In genomic region chr7:32893225-32893560, GRCh38 we compare ENCODE assay signal across 8 cellular contexts. TPM values are rescaled to one million over a fixed set of nuclear protein-coding genes. Genes with fewer than 3 reads are reported as not detected.
DNase-seq lines count a peak whose midpoint lies in the region; ATAC-seq, FAIRE-seq and TF ChIP-seq lines count a peak whose summit lies in the region.

No MANE protein-coding gene starts in this region.

- H3K14ac ChIP-seq in H1 (ENCODE audit: insufficient read length), result no peak overlapping the region

- H3K4me1 ChIP-seq in DOHH2 (ENCODE audit: control insufficient read depth, low read length), result peaks cover 36% of the 10 kb centered on the region
- peaks cover 13% of the 10 kb centered on the region for H3K4me1 ChIP-seq in SJCRH30
- peaks cover 3 to 13% (median 6%) of the 10 kb centered on the region in 4 experiments; a peak in 6 of 7 replicates for H3K4me1 ChIP-seq in H1 (replicated peaks in 1 of 4; ENCODE audit: control insufficient read depth in 3 of 4, insufficient read depth in 4 of 4, low read length in 3 of 4)

- TF ChIP-seq CTCF in DOHH2 (IDR thresholded peaks at IDR 0.05; ENCODE audit: low read depth, low read length, poor library complexity, severe bottlenecking) (no peak), H1 (IDR thresholded peaks at IDR 0.05; ENCODE audit: control extremely low read depth in 1 of 3, insufficient read depth in 1 of 3, low read depth in 1 of 3, low read length in 3 of 3) (no peak), retinal pigment epithelial cell (conservative IDR thresholded peaks at IDR 0.05; ENCODE audit: low read depth, low read length) (no peak)

- no peak for TF ChIP-seq POLR2A in H1 (IDR thresholded peaks at IDR 0.05; ENCODE audit: control extremely low read depth in 1 of 2, low read depth in 2 of 2, low read length in 2 of 2)

- H3K4me2 ChIP-seq in DOHH2 (ENCODE audit: low read length) (peak overlapping the region; percentile 93), H1 (ENCODE audit: insufficient read depth in 1 of 2, low read depth in 2 of 2, low read length in 2 of 2) (peak overlapping the region; percentile 81 to 90)

- H3K9me2 ChIP-seq in DOHH2 (replicated peaks; ENCODE audit: control insufficient read depth, low read length), result no peaks in the 10 kb centered on the region

- peak overlapping the region; percentile 82 for H3K4me3 ChIP-seq in DOHH2 (ENCODE audit: low read length)
- peak overlapping the region; percentile 100 for H3K4me3 ChIP-seq in SJCRH30
- H3K4me3 ChIP-seq in H1 (ENCODE audit: extremely low read depth in 1 of 4, insufficient read depth in 2 of 4, low read depth in 3 of 4, low read length in 4 of 4), result peak overlapping the region in 2 of 4 experiments; percentile 56 to 68; a peak in 3 of 8 replicates
- H3K4me3 ChIP-seq in retinal pigment epithelial cell (ENCODE audit: low read length), result peak overlapping the region; percentile 65

- POLR2A ChIA-PET in H1 (lab: Charles Lee; ENCODE audit: partially characterized antibody), result interaction anchor here (0.9 to 4.3 kb wide), 6 partner anchors 9 to 216 kb away, joined by 3 to 21 read pairs (median 4); partner anchors contain the start of gene RP9

- no peak overlapping the region for H2AK5ac ChIP-seq in H1 (ENCODE audit: low read depth, low read length)

- H4K20me1 ChIP-seq in DOHH2 (ENCODE audit: control insufficient read depth, insufficient read depth, low read depth, low read length) (peaks cover 19% of the 10 kb centered on the region), H1 (replicated peaks in 1 of 2; ENCODE audit: control insufficient read depth in 1 of 2, insufficient read depth in 2 of 2, low read length in 2 of 2) (peaks cover 3 to 4% of the 10 kb centered on the region in 2 experiments)

- peaks cover 18% of the 10 kb centered on the region for H3K36me3 ChIP-seq in DOHH2 (ENCODE audit: control insufficient read depth, low read length)
- no peaks in the 10 kb centered on the region for H3K36me3 ChIP-seq in SJCRH30
- H3K36me3 ChIP-seq in H1 (ENCODE audit: control insufficient read depth in 2 of 4, insufficient read depth in 4 of 4, low read length in 3 of 4), result no peaks in the 10 kb centered on the region

- H2AFZ ChIP-seq in H1 (ENCODE audit: low read length), result peak overlapping the region; percentile 47; the same call in 1 of the 2 replicates

- peak overlapping the region; percentile 90 for H3K27ac ChIP-seq in DOHH2 (ENCODE audit: low read depth, low read length)
- peak overlapping the region; percentile 82 for H3K27ac ChIP-seq in SJCRH30
- no peak overlapping the region for H3K27ac ChIP-seq in H1 (ENCODE audit: low read depth, low read length)

- ATAC-seq in HG03457 (IDR thresholded peaks at IDR 0.05; ENCODE audit: unreplicated experiment), result no peak

- peaks cover 5% of the 10 kb centered on the region for H3K23me2 ChIP-seq in H1 (ENCODE audit: low read depth, low read length)

- H3K9ac ChIP-seq in H1 (replicated peaks in 1 of 4; ENCODE audit: extremely low read depth in 1 of 4, low read depth in 3 of 4, low read length in 3 of 4), result peak overlapping the region in 2 of 4 experiments; percentile 60 to 84; a peak in 2 of 7 replicates

- no peak overlapping the region for H4K91ac ChIP-seq in H1 (replicated peaks; ENCODE audit: insufficient read length, low read length)

- no peak overlapping the region for H3K18ac ChIP-seq in H1 (ENCODE audit: extremely low read depth, low read length)

- TF ChIP-seq EP300 in H1 (IDR thresholded peaks at IDR 0.05; ENCODE audit: borderline replicate concordance in 1 of 2, low read depth in 2 of 2, low read length in 2 of 2), result no peak

- H2BK15ac ChIP-seq in H1 (ENCODE audit: low read length), result no peak overlapping the region

- no peak for FAIRE-seq in H1 (lab: Jason Lieb, UNC)

- H4K5ac ChIP-seq in H1 (ENCODE audit: insufficient read length, low read depth, low read length), result no peak overlapping the region

- no peak overlapping the region for H3K56ac ChIP-seq in H1 (replicated peaks; ENCODE audit: insufficient read length, low read depth, low read length)

- H3F3A ChIP-seq in DOHH2 (ENCODE audit: control insufficient read depth, insufficient read depth), result peaks cover 13% of the 10 kb centered on the region

- no peak overlapping the region for H2BK120ac ChIP-seq in H1 (replicated peaks; ENCODE audit: low read depth, low read length)

- no peak overlapping the region for H2BK12ac ChIP-seq in H1 (ENCODE audit: low read depth, low read length)

- H3K79me2 ChIP-seq in DOHH2 (ENCODE audit: control insufficient read depth, low read length) (peaks cover 28% of the 10 kb centered on the region), H1 (ENCODE audit: control insufficient read depth in 1 of 2, insufficient read depth in 2 of 2, low read length in 2 of 2) (peaks cover 4 to 26% of the 10 kb centered on the region in 2 experiments; a peak in 3 of 4 replicates)

- CTCF ChIA-PET in H1 (lab: Charles Lee; ENCODE audit: partially characterized antibody), result interaction anchor here (0.5 to 2.1 kb wide), 4 partner anchors 12 to 335 kb away, joined by 3 to 7 read pairs (median 4); no protein-coding TSS in a partner anchor

- H3K27me3 ChIP-seq in DOHH2 (ENCODE audit: control insufficient read depth, low read length), result 0 out of 2 replicates have a peak, but pooled peaks cover 2% of the 10 kb centered on the region
- no peaks in the 10 kb centered on the region for H3K27me3 ChIP-seq in SJCRH30
- no peaks in the 10 kb centered on the region for H3K27me3 ChIP-seq in H1 (replicated peaks in 1 of 4; ENCODE audit: control insufficient read depth in 3 of 4, extremely low read depth in 1 of 4, insufficient read depth in 3 of 4, low read length in 3 of 4)

- H3K23ac ChIP-seq in H1 (ENCODE audit: insufficient read length), result no peak overlapping the region

- H3K9me3 ChIP-seq in DOHH2 (ENCODE audit: control insufficient read depth, insufficient read depth, low read length), result no peaks in the 10 kb centered on the region
- H3K9me3 ChIP-seq in SJCRH30 (replicated peaks), result no peaks in the 10 kb centered on the region
- no peaks in the 10 kb centered on the region for H3K9me3 ChIP-seq in H1 (ENCODE audit: insufficient read depth in 2 of 2, low read depth in 1 of 2, low read length in 1 of 2)

- no peak overlapping the region for H4K8ac ChIP-seq in H1 (ENCODE audit: extremely low read depth, insufficient read depth, low read length)

- H3K79me1 ChIP-seq in H1 (ENCODE audit: low read depth, low read length), result no peaks in the 10 kb centered on the region

- H3K4ac ChIP-seq in H1 (replicated peaks; ENCODE audit: insufficient read length, low read depth, low read length), result no peak overlapping the region

- no peak for TF ChIP-seq RAD21 in H1 (IDR thresholded peaks at IDR 0.05 in 1 of 2, conservative IDR thresholded peaks at IDR 0.05 in 1 of 2; ENCODE audit: low read depth in 2 of 2, low read length in 2 of 2)

- no peak for DNase-seq in SJCRH30
- DNase-seq in H1 (ENCODE audit: low read depth in 1 of 2, low spot score in 2 of 2), result no peak
- no peak for DNase-seq in retinal pigment epithelial cell (ENCODE audit: low read depth)
- DNase-seq in EL, result no peak
- DNase-seq in GM19240 (ENCODE audit: insufficient read length, low spot score), result no peak
- no peak for DNase-seq in NCI-H2107 (lab: John Stamatoyannopoulos, UW)

- H2BK5ac ChIP-seq in H1 (ENCODE audit: low read depth, low read length), result no peak overlapping the region

- no peak overlapping the region for H2BK20ac ChIP-seq in H1 (ENCODE audit: low read length)

- WGBS in H1 (ENCODE audit: extremely low coverage in 1 of 2, insufficient coverage in 1 of 2, insufficient read length in 1 of 2, insufficient replicate concordance in 2 of 2, low coverage in 1 of 2, low lambda C conversion rate in 2 of 2, missing lambda C conversion rate in 1 of 2), 2 experiments, result 83% methylated on average over 4 of the region's 4 CpGs; no CpG with 5 or more reads in 1 of the 2 experiments

TF ChIP-seq in H1, 55 proteins besides CTCF, POLR2A, EP300 and RAD21:
- TF ChIP-seq POLR2AphosphoS5 (IDR thresholded peaks at IDR 0.05; ENCODE audit: low read depth, low read length) (no peak), SP4 (IDR thresholded peaks at IDR 0.05; ENCODE audit: low read length) (no peak)
- TF ChIP-seq, protein P1, sequence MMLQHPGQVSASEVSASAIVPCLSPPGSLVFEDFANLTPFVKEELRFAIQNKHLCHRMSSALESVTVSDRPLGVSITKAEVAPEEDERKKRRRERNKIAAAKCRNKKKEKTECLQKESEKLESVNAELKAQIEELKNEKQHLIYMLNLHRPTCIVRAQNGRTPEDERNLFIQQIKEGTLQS (IDR thresholded peaks at IDR 0.05; ENCODE audit: insufficient read depth, low read depth, low read length), result no peak

RNA-seq across cellular contexts. Expression of gene KBTBD2, which starts 1.6 kb away (rescaled TPM):
- total RNA-seq in SJCRH30 (2014; rRNA removed; shearing (Covaris generic)), result 50.7 and 51.4 TPM in 2 replicates
- total RNA-seq in H1 (2021; fragmentation: NEBNext Ultra II Directional; extraction: Animal tissue kit (Norgen Biotek cat#: 25700)), result 23.4 and 25.7 TPM in 2 replicates
- polyA plus RNA-seq in H1 (2011; rRNA removed), result 7.4 and 13.1 TPM in 2 replicates
- 11.2 TPM for polyA plus RNA-seq in H1 (2011; cell fraction: cytosol; rRNA removed)
- 7.3 TPM for polyA plus RNA-seq in H1 (2011; cell fraction: nucleus; rRNA removed)
- polyA plus RNA-seq in H1 (2012, experiment 1 of 2), result 14.4 to 25.4 TPM (median 18.4 TPM) in 4 replicates
- polyA plus RNA-seq in H1 (2012, experiment 2 of 2), result 2.8 TPM
- polyA plus RNA-seq in H1 (2013, experiment 1 of 2), result 11.5 TPM
- 11.6 TPM for polyA plus RNA-seq in H1 (2013, experiment 2 of 2)
- 17.3 and 28.9 TPM in 2 replicates for polyA minus RNA-seq in H1 (2011; rRNA and poly(A)+ RNA removed)
- polyA minus RNA-seq in H1 (2011; cell fraction: cytosol; rRNA and poly(A)+ RNA removed), result 13.6 TPM
- polyA minus RNA-seq in H1 (2011; cell fraction: nucleus; rRNA and poly(A)+ RNA removed), result 19.3 TPM
